In the genomic region with DNA sequence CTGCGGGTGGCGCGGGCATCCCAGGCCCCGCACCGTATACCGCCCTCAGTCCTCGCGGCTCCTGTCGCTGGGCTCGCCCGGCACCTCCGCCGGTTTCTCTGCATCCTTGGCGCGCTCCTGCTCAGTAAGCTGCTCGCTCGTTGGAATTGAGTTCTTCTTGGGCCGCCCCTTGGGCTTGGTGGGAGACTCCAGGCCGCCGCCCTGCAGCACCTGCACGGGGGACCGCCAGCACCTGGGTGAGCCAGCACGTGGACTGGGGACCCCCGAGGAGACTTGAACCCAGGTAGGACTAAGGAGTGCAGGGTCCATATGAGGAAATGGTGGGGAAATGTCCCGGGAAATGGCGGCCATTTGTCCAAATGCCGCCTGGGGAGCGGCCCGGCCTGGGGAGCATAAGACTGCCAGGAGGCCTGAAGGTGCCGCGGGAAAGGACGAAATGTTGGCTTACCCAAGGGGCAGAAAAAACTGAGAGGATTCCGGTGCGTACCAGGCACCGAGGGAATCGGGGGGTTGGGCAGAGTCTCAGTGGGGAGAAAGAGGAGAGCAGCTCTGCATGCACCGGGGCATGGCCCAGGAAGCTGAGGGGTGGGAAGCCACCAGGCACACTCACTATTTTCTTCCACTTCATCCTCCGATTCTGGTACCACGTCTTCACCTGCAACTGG, we compare ENCODE assay signal across 12 cellular contexts. TPM values are rescaled to one million over a fixed set of nuclear protein-coding genes. Genes with fewer than 3 reads are reported as not detected.
DNase-seq lines count a peak whose midpoint lies in the region; ATAC-seq, FAIRE-seq and TF ChIP-seq lines count a peak whose summit lies in the region.
"Had no signal": no experiment of that assay in that cellular context is flagged by ENCODE, and none has a peak within 500 bp of the region (broad histone marks: within the 10 kb centered on the region; RNA-seq: fewer than 3 reads in every experiment).

No MANE protein-coding gene starts in this region.

- peak overlapping the region; percentile 32 for H3K4me3 Mint-ChIP-seq in activated CD4-positive, alpha-beta T cell treated with anti-CD3 and anti-CD28 coated beads, Interleukin-2, amount 10 ng/mL, durations not matched to agents 7 days and 5 days
- peak overlapping the region; percentile 5 for H3K4me3 Mint-ChIP-seq in activated CD8-positive, alpha-beta T cell treated with anti-CD3 and anti-CD28 coated beads, Interleukin-2, amount 10 ng/mL, durations not matched to agents 7 days and 5 days
- H3K4me3 Mint-ChIP-seq in stimulated activated effector memory CD8-positive, alpha-beta T cell treated with anti-CD3 and anti-CD28 coated beads, Interleukin-12 subunit alpha, Interleukin-12 subunit beta, amount 100 ng/mL, for 72 hours = peak overlapping the region; percentile 69

- H3K9me3 Mint-ChIP-seq in activated CD4-positive, alpha-beta T cell treated with anti-CD3 and anti-CD28 coated beads, Interleukin-2, amount 10 ng/mL, durations not matched to agents 7 days and 5 days = peaks cover 6% of the 10 kb centered on the region
- peaks cover 4% of the 10 kb centered on the region for H3K9me3 Mint-ChIP-seq in activated CD8-positive, alpha-beta T cell treated with anti-CD3 and anti-CD28 coated beads, Interleukin-2, amount 10 ng/mL, durations not matched to agents 7 days and 5 days (ENCODE audit: insufficient read depth)
- H3K9me3 Mint-ChIP-seq in stimulated activated effector memory CD8-positive, alpha-beta T cell treated with anti-CD3 and anti-CD28 coated beads, Interleukin-12 subunit alpha, Interleukin-12 subunit beta, amount 100 ng/mL, for 72 hours = no peaks in the 10 kb centered on the region

- H3K27me3 Mint-ChIP-seq in activated CD4-positive, alpha-beta T cell treated with anti-CD3 and anti-CD28 coated beads, Interleukin-2, amount 10 ng/mL, durations not matched to agents 7 days and 5 days = peaks cover 76% of the 10 kb centered on the region
- peaks cover 74% of the 10 kb centered on the region for H3K27me3 Mint-ChIP-seq in activated CD8-positive, alpha-beta T cell treated with anti-CD3 and anti-CD28 coated beads, Interleukin-2, amount 10 ng/mL, durations not matched to agents 7 days and 5 days (ENCODE audit: low read depth)

- H3K79me2 ChIP-seq in keratinocyte (ENCODE audit: control insufficient read depth, insufficient read depth, low read length) (no peaks in the 10 kb centered on the region), HepG2 (ENCODE audit: insufficient read depth, low read length) (no peaks in the 10 kb centered on the region)

- H3K4me1 Mint-ChIP-seq in activated CD4-positive, alpha-beta T cell treated with anti-CD3 and anti-CD28 coated beads, Interleukin-2, amount 10 ng/mL, durations not matched to agents 7 days and 5 days = peaks cover 29% of the 10 kb centered on the region
- peaks cover 39% of the 10 kb centered on the region for H3K4me1 Mint-ChIP-seq in activated CD8-positive, alpha-beta T cell treated with anti-CD3 and anti-CD28 coated beads, Interleukin-2, amount 10 ng/mL, durations not matched to agents 7 days and 5 days (ENCODE audit: low read depth)
- peaks cover 49% of the 10 kb centered on the region for H3K4me1 Mint-ChIP-seq in stimulated activated effector memory CD8-positive, alpha-beta T cell treated with anti-CD3 and anti-CD28 coated beads, Interleukin-12 subunit alpha, Interleukin-12 subunit beta, amount 100 ng/mL, for 72 hours

- peak overlapping the region; percentile 88 for H3K4me2 ChIP-seq in keratinocyte (ENCODE audit: control insufficient read depth, extremely low read depth, insufficient read depth, low read depth, low read length)
- H3K4me2 ChIP-seq in HepG2 (ENCODE audit: low read depth, low read length) = no peak overlapping the region

- CTCF ChIA-PET in activated CD4-positive, alpha-beta T cell treated with anti-CD3 and anti-CD28 coated beads, Interleukin-2, amount 10 ng/mL, durations not matched to agents 7 days and 5 days (lab: Charles Lee) = interaction anchor here (1.0 to 1.8 kb wide), 3 partner anchors 8 to 9 kb away, joined by 3 to 4 read pairs (median 3); no protein-coding TSS in a partner anchor
- CTCF ChIA-PET in activated CD8-positive, alpha-beta T cell treated with anti-CD3 and anti-CD28 coated beads, Interleukin-2, amount 10 ng/mL, durations not matched to agents 7 days and 5 days (lab: Charles Lee) = no interaction called here
- CTCF ChIA-PET in HepG2 (lab: Yijun Ruan, JAX; ENCODE audit: low intra/inter-chr PET ratio, low total read pairs) = no interaction called here

- H3K27me3 ChIP-seq in keratinocyte (ENCODE audit: control insufficient read depth, extremely low read depth, insufficient read depth, low read length) (peaks cover 95% of the 10 kb centered on the region), thyroid gland (peaks cover 76% of the 10 kb centered on the region), HepG2 (ENCODE audit: control insufficient read depth in 1 of 2, insufficient read depth in 2 of 2, low read length in 2 of 2) (peaks cover 29 to 88% of the 10 kb centered on the region in 2 experiments)

- POLR2A ChIA-PET in activated CD4-positive, alpha-beta T cell treated with anti-CD3 and anti-CD28 coated beads, Interleukin-2, amount 10 ng/mL, durations not matched to agents 7 days and 5 days (lab: Charles Lee) = no interaction called here
- POLR2A ChIA-PET in activated CD8-positive, alpha-beta T cell treated with anti-CD3 and anti-CD28 coated beads, Interleukin-2, amount 10 ng/mL, durations not matched to agents 7 days and 5 days (lab: Charles Lee) = no interaction called here
- POLR2A ChIA-PET in HepG2 (lab: Yijun Ruan, JAX) = no interaction called here

- no peak for FAIRE-seq in keratinocyte (lab: Jason Lieb, UNC)
- no peak for FAIRE-seq in HepG2 (lab: Jason Lieb, UNC)

- H3K4me1 ChIP-seq in keratinocyte (ENCODE audit: control insufficient read depth, extremely low read depth, insufficient read depth, low read length) (peaks cover 5% of the 10 kb centered on the region), thyroid gland (peaks cover 27 to 46% of the 10 kb centered on the region in 2 donors), HepG2 (ENCODE audit: insufficient read depth, low read length) (no peaks in the 10 kb centered on the region; the same call in 1 of the 2 replicates)

- dilution Hi-C loops in keratinocyte (cut with MboI; ENCODE audit: extremely low pct_ligation_motif_present, low sequenced_read_pairs) = no loop called here

- H2AFZ ChIP-seq in keratinocyte (ENCODE audit: control insufficient read depth, low read length) (no peak overlapping the region), HepG2 (ENCODE audit: low read length) (no peak overlapping the region)

- H3K27ac Mint-ChIP-seq in activated CD4-positive, alpha-beta T cell treated with anti-CD3 and anti-CD28 coated beads, Interleukin-2, amount 10 ng/mL, durations not matched to agents 7 days and 5 days = no peak overlapping the region
- H3K27ac Mint-ChIP-seq in activated CD8-positive, alpha-beta T cell treated with anti-CD3 and anti-CD28 coated beads, Interleukin-2, amount 10 ng/mL, durations not matched to agents 7 days and 5 days = no peak overlapping the region
- no peak overlapping the region for H3K27ac Mint-ChIP-seq in stimulated activated effector memory CD8-positive, alpha-beta T cell treated with anti-CD3 and anti-CD28 coated beads, Interleukin-12 subunit alpha, Interleukin-12 subunit beta, amount 100 ng/mL, for 72 hours

- H3K27ac ChIP-seq in keratinocyte (ENCODE audit: control insufficient read depth, insufficient read depth, low read length) (no peak overlapping the region), thyroid gland (no peak overlapping the region), HepG2 (ENCODE audit: extremely low read length, insufficient read depth, low read length) (no peak overlapping the region)

- TF ChIP-seq EP300 in HepG2 (IDR thresholded peaks at IDR 0.05; ENCODE audit: low read depth in 2 of 2, low read length in 2 of 2) (no peak), HepG2 (CRISPR knock-in tag; IDR thresholded peaks at IDR 0.05; ENCODE audit: borderline replicate concordance) (no peak)

- TF ChIP-seq POLR2A in thyroid gland (IDR thresholded peaks at IDR 0.05) (no peak), HepG2 (IDR thresholded peaks at IDR 0.05; ENCODE audit: insufficient read depth in 1 of 2, low read depth in 2 of 2, low read length in 2 of 2) (no peak)

- TF ChIP-seq CTCF in keratinocyte (optimal IDR thresholded peaks at IDR 0.05 in 1 of 3, IDR thresholded peaks at IDR 0.05 in 1 of 3, conservative IDR thresholded peaks at IDR 0.05 in 1 of 3; ENCODE audit: extremely low read depth in 1 of 3, insufficient read depth in 2 of 3, low read length in 3 of 3) = no peak
- no peak for TF ChIP-seq CTCF in thyroid gland (IDR thresholded peaks at IDR 0.05)
- no peak for TF ChIP-seq CTCF in HepG2 (CRISPR knock-in tag; IDR thresholded peaks at IDR 0.05)

- in situ Hi-C loops in HepG2 (cut with HindIII; ENCODE audit: extremely low pct_ligation_motif_present, low pct_unique_long_range_greater_than_20kb) = no loop called here

- H3K36me3 ChIP-seq in keratinocyte (ENCODE audit: control insufficient read depth in 2 of 2, extremely low read depth in 1 of 2, insufficient read depth in 2 of 2, low read length in 2 of 2) (no peaks in the 10 kb centered on the region), thyroid gland (no peaks in the 10 kb centered on the region), HepG2 (replicated peaks in 1 of 2; ENCODE audit: control insufficient read depth in 1 of 2, insufficient read depth in 2 of 2, low read length in 2 of 2) (no peaks in the 10 kb centered on the region)

- 9 to 18% methylated on average over 21 to 34 of the region's 39 CpGs for WGBS in thyroid gland, 2 donors
- WGBS in HepG2 (ENCODE audit: low lambda C conversion rate) = 73% methylated on average over 37 of the region's 39 CpGs

- peaks cover 14% of the 10 kb centered on the region for H3K36me3 Mint-ChIP-seq in activated CD4-positive, alpha-beta T cell treated with anti-CD3 and anti-CD28 coated beads, Interleukin-2, amount 10 ng/mL, durations not matched to agents 7 days and 5 days (ENCODE audit: low read depth)
- H3K36me3 Mint-ChIP-seq in activated CD8-positive, alpha-beta T cell treated with anti-CD3 and anti-CD28 coated beads, Interleukin-2, amount 10 ng/mL, durations not matched to agents 7 days and 5 days (ENCODE audit: low read depth) = peaks cover 10% of the 10 kb centered on the region
- H3K36me3 Mint-ChIP-seq in stimulated activated effector memory CD8-positive, alpha-beta T cell treated with anti-CD3 and anti-CD28 coated beads, Interleukin-12 subunit alpha, Interleukin-12 subunit beta, amount 100 ng/mL, for 72 hours = peaks cover 14% of the 10 kb centered on the region

- no peak overlapping the region for H3K4me3 ChIP-seq in keratinocyte (ENCODE audit: control insufficient read depth in 2 of 3, extremely low read depth in 1 of 3, insufficient read depth in 2 of 3, low read depth in 1 of 3, low read length in 3 of 3)
- H3K4me3 ChIP-seq in thyroid gland (replicated peaks in 1 of 3) = no peak overlapping the region
- H3K4me3 ChIP-seq in HepG2 (replicated peaks in 1 of 3; ENCODE audit: insufficient read depth in 1 of 3, low read depth in 2 of 3, low read length in 3 of 3) = no peak overlapping the region

- H4K20me1 ChIP-seq in keratinocyte (ENCODE audit: control insufficient read depth, extremely low read depth, insufficient read depth, low read length) (no peaks in the 10 kb centered on the region), HepG2 (ENCODE audit: insufficient read depth, low read length) (no peaks in the 10 kb centered on the region)

- intact Hi-C loops in thyroid gland (cut with DNase I) = no loop called here
- intact Hi-C loops in HepG2 (cut with micrococcal nuclease; ENCODE audit: unreplicated experiment) = no loop called here

- no TSS peak for BruUV-seq in HepG2 (replicated peaks; lab: Mats Ljungman, UMichigan)

- H3K9me3 ChIP-seq in keratinocyte (ENCODE audit: control insufficient read depth, low read depth, low read length) (peaks cover 4% of the 10 kb centered on the region), thyroid gland (no peaks in the 10 kb centered on the region), HepG2 (ENCODE audit: low read length) (no peaks in the 10 kb centered on the region)

- no peak for DNase-seq in activated CD4-positive, alpha-beta T cell treated with anti-CD3 and anti-CD28 coated beads, Interleukin-2, amount 10 ng/mL, durations not matched to agents 7 days and 5 days
- DNase-seq in activated CD4-positive, alpha-beta T cell treated with anti-CD3 and anti-CD28 coated beads, Interleukin-2, amount 50 U/mL, for 48 hours = no peak
- no peak for DNase-seq in activated CD8-positive, alpha-beta T cell treated with anti-CD3 and anti-CD28 coated beads, Interleukin-2, amount 10 ng/mL, durations not matched to agents 7 days and 5 days
- no peak for DNase-seq in keratinocyte (ENCODE audit: low read depth, low spot score)
- no peak for DNase-seq in stimulated activated effector memory CD8-positive, alpha-beta T cell treated with anti-CD3 and anti-CD28 coated beads, Interleukin-12 subunit alpha, Interleukin-12 subunit beta, amount 100 ng/mL, for 72 hours (ENCODE audit: low spot score in 2 of 2)
- no peak for DNase-seq in thyroid gland
- DNase-seq in HepG2 (ENCODE audit: low spot score) = no peak
- DNase-seq: DND-41, erythroblast, T-helper 9 cell had no signal

- H3K9ac ChIP-seq in keratinocyte (ENCODE audit: control insufficient read depth, extremely low read depth, insufficient read depth, low read length) = no peak overlapping the region
- no peak overlapping the region for H3K9ac ChIP-seq in HepG2 (ENCODE audit: insufficient read depth, low read depth, low read length)

- ATAC-seq in activated CD8-positive, alpha-beta T cell treated with anti-CD3 and anti-CD28 coated beads, Interleukin-2, amount 10 ng/mL, durations not matched to agents 7 days and 5 days = no peak
- no peak for ATAC-seq in stimulated activated effector memory CD8-positive, alpha-beta T cell treated with anti-CD3 and anti-CD28 coated beads, Interleukin-12 subunit alpha, Interleukin-12 subunit beta, amount 100 ng/mL, for 72 hours
- ATAC-seq in GM18873 (IDR thresholded peaks at IDR 0.05; ENCODE audit: low FRiP score, unreplicated experiment) = no peak
- ATAC-seq in HepG2 = no peak

- H3K9me1 ChIP-seq in keratinocyte (ENCODE audit: control insufficient read depth, extremely low read depth, insufficient read depth, low read length) = no peaks in the 10 kb centered on the region

- TF ChIP-seq RAD21 in HepG2 (CRISPR knock-in tag; IDR thresholded peaks at IDR 0.05) = no peak

RNA-seq across cellular contexts. Expression of a gene that starts 2.9 kb away (rescaled TPM):
- not detected for total RNA-seq in activated CD4-positive, alpha-beta T cell treated with anti-CD3 and anti-CD28 coated beads, Interleukin-2, amount 10 ng/mL, durations not matched to agents 7 days and 5 days
- under 1 TPM in 1 of 2 experiments, not detected in 1; 0.53 TPM for total RNA-seq in activated CD8-positive, alpha-beta T cell treated with anti-CD3 and anti-CD28 coated beads, Interleukin-2, amount 10 ng/mL, durations not matched to agents 7 days and 5 days
- polyA plus RNA-seq in keratinocyte (not detected in 3 replicates), HepG2 (2011; rRNA removed) (not detected in 2 replicates)
- not detected for polyA plus RNA-seq in keratinocyte (2011; ENCODE audit: low read depth)
- not detected in 2 replicates for polyA plus RNA-seq in keratinocyte (2011; cell fraction: cytosol; rRNA removed)
- not detected in 2 replicates for polyA plus RNA-seq in keratinocyte (2011; cell fraction: nucleus; rRNA removed)
- 0.13 TPM in 1 of 2 replicates, not detected in the other for polyA plus RNA-seq in keratinocyte (2012; ENCODE audit: low replicate concordance)
- not detected in 3 replicates for polyA minus RNA-seq in keratinocyte
- not detected for polyA minus RNA-seq in keratinocyte (2011; cell fraction: cytosol; rRNA and poly(A)+ RNA removed)
- polyA minus RNA-seq in keratinocyte (2011; cell fraction: nucleus; rRNA and poly(A)+ RNA removed) = not detected in 2 replicates
- total RNA-seq in thyroid gland (1 to 10 TPM in 1 of 4 donors, under 1 TPM in 2, not detected in 1; 0.33 to 2.1 (median 0.75) TPM), HepG2 (2016; rRNA removed; fragmentation: Illumina TruSeq; extraction: Trizol) (not detected in 2 replicates)
- not detected in 2 replicates for total RNA-seq in HepG2 (2016; cell fraction: cytosol; rRNA removed; fragmentation: Illumina TruSeq; extraction: Trizol; ENCODE audit: low read depth)
- total RNA-seq in HepG2 (2016; cell fraction: insoluble cytoplasmic fraction; rRNA removed; fragmentation: Illumina TruSeq; extraction: Trizol) = not detected in 2 replicates
- total RNA-seq in HepG2 (2016; cell fraction: membrane; rRNA removed; fragmentation: Illumina TruSeq; extraction: Trizol) = not detected in 2 replicates
- total RNA-seq in HepG2 (2016; cell fraction: nucleus; rRNA removed; fragmentation: Illumina TruSeq; extraction: Trizol) = not detected in 2 replicates
- polyA plus RNA-seq in HepG2 (2011; cell fraction: cytosol; rRNA removed) = not detected in 2 replicates
- polyA plus RNA-seq in HepG2 (2011; cell fraction: nucleus; rRNA removed) = not detected in 2 replicates
- not detected in 2 replicates for polyA plus RNA-seq in HepG2 (2012)
- polyA plus RNA-seq in HepG2 (2016; cell fraction: cytosol; fragmentation: Illumina TruSeq; extraction: Trizol; ENCODE audit: low read depth) = not detected in 2 replicates
- polyA plus RNA-seq in HepG2 (2016; cell fraction: insoluble cytoplasmic fraction; fragmentation: Illumina TruSeq; extraction: Trizol; ENCODE audit: low read depth) = not detected in 2 replicates
- polyA plus RNA-seq in HepG2 (2016; cell fraction: membrane; fragmentation: Illumina TruSeq; extraction: Trizol; ENCODE audit: low read depth) = not detected in 2 replicates
- not detected in 2 replicates for polyA plus RNA-seq in HepG2 (2016; cell fraction: nucleus; fragmentation: Illumina TruSeq; extraction: Trizol; ENCODE audit: insufficient read depth, low read depth)
- polyA minus RNA-seq in HepG2 (2011; rRNA and poly(A)+ RNA removed; ENCODE audit: low replicate concordance) = 0.65 TPM in 1 of 2 replicates, not detected in the other
- polyA minus RNA-seq in HepG2 (2011; cell fraction: cytosol; rRNA and poly(A)+ RNA removed) = not detected in 2 replicates
- polyA minus RNA-seq in HepG2 (2011; cell fraction: nucleus; rRNA and poly(A)+ RNA removed) = not detected in 2 replicates
- total RNA-seq: subcutaneous adipose tissue had no signal

Comparison
In these comparisons a context has a peak if more than half of its experiments do, and no peak if none do; other contexts are left out.
1. H3K4me3 Mint-ChIP-seq: peak in every context shown above with its lines; median percentile 69 in stimulated activated effector memory CD8-positive, alpha-beta T cell treated with anti-CD3 and anti-CD28 coated beads, Interleukin-12 subunit alpha, Interleukin-12 subunit beta, amount 100 ng/mL, for 72 hours; 32 in activated CD4-positive, alpha-beta T cell treated with anti-CD3 and anti-CD28 coated beads, Interleukin-2, amount 10 ng/mL, durations not matched to agents 7 days and 5 days; 5 in activated CD8-positive, alpha-beta T cell treated with anti-CD3 and anti-CD28 coated beads, Interleukin-2, amount 10 ng/mL, durations not matched to agents 7 days and 5 days.